18 cellular contexts compared by ENCODE assay signal in the genomic region with DNA sequence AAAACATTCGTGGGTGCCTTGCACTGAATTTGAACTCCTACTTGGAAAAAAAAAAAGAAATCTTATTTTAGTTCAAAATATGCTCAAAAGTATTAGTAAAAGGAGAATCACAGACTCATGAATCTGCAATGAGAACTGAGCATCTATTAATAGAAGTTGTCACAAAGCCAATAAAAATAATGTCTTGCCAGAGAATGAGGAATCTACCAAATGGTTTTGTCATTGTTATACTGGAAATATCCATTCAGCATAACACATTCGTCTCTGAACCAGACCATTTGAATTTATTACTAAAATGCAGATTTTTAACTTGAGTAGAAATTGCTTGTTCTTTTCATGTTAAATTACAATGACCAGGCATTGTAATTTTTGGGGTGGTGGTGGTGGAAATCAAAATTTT. TPM values are rescaled to one million over a fixed set of nuclear protein-coding genes. Genes with fewer than 3 reads are reported as not detected.
DNase-seq lines count a peak whose midpoint lies in the region; ATAC-seq and TF ChIP-seq lines count a peak whose summit lies in the region.
"Had no signal": no experiment of that assay in that cellular context is flagged by ENCODE, and none has a peak within 500 bp of the region (broad histone marks: within the 10 kb centered on the region; RNA-seq: fewer than 3 reads in every experiment).

No MANE protein-coding gene starts in this region.

- no peaks in the 10 kb centered on the region for H3K36me3 ChIP-seq in PC-3 (ENCODE audit: low read depth, low read length)

- no peak overlapping the region for H2AFZ ChIP-seq in PC-3 (ENCODE audit: low read length)

- H3K27ac ChIP-seq in PC-3 (ENCODE audit: low read length): no peak overlapping the region
- H3K27ac ChIP-seq: C4-2B, SK-N-MC, VCaP had no signal

- H3K4me2 ChIP-seq in PC-3 (ENCODE audit: low read length): no peak overlapping the region

- H3K27ac Mint-ChIP-seq in activated T-helper 2 cell treated with anti-CD3 and anti-CD28 coated beads, Interferon-gamma antibody, Interleukin-2, Interleukin-4, amounts not matched to agents 10 μg/mL and 5 μg/mL and 100 μg/mL, durations not matched to agents 14 hours and 24 hours and 36 hours: no peak overlapping the region
- H3K27ac Mint-ChIP-seq: naive thymus-derived CD4-positive, alpha-beta T cell; stimulated activated memory B cell treated with anti-CD40 and anti-IgM and Interleukin-4, amounts not matched to agents 10 μg/mL and 1 μg/mL and 100 μg/mL, for 72 hours had no signal

- H3K36me3 Mint-ChIP-seq in activated T-helper 2 cell treated with anti-CD3 and anti-CD28 coated beads, Interferon-gamma antibody, Interleukin-2, Interleukin-4, amounts not matched to agents 10 μg/mL and 5 μg/mL and 100 μg/mL, durations not matched to agents 14 hours and 24 hours and 36 hours (ENCODE audit: low read depth): no peaks in the 10 kb centered on the region
- H3K36me3 Mint-ChIP-seq: naive thymus-derived CD4-positive, alpha-beta T cell; stimulated activated memory B cell treated with anti-CD40 and anti-IgM and Interleukin-4, amounts not matched to agents 10 μg/mL and 1 μg/mL and 100 μg/mL, for 72 hours had no signal

- H3K4me1 Mint-ChIP-seq in activated T-helper 2 cell treated with anti-CD3 and anti-CD28 coated beads, Interferon-gamma antibody, Interleukin-2, Interleukin-4, amounts not matched to agents 10 μg/mL and 5 μg/mL and 100 μg/mL, durations not matched to agents 14 hours and 24 hours and 36 hours (ENCODE audit: low read depth): peaks cover 7% of the 10 kb centered on the region
- H3K4me1 Mint-ChIP-seq: stimulated activated memory B cell treated with anti-CD40 and anti-IgM and Interleukin-4, amounts not matched to agents 10 μg/mL and 1 μg/mL and 100 μg/mL, for 72 hours had no signal

- H3K79me2 ChIP-seq in PC-3 (ENCODE audit: low read length): no peaks in the 10 kb centered on the region

- no peak overlapping the region for H3K4me3 ChIP-seq in PC-3 (ENCODE audit: low read length)
- H3K4me3 ChIP-seq: dorsolateral prefrontal cortex, SK-N-MC had no signal

- no peaks in the 10 kb centered on the region for H3K9me2 ChIP-seq in PC-3 (replicated peaks; ENCODE audit: low read length)

- TF ChIP-seq CTCF in PC-3 (conservative IDR thresholded peaks at IDR 0.05; ENCODE audit: low read depth, low read length): no peak

- H3K9me3 ChIP-seq in PC-3 (ENCODE audit: low read length): no peaks in the 10 kb centered on the region

- no TSS peak for BruUV-seq in PC-3 (replicated peaks; lab: Mats Ljungman, UMichigan)

- peaks cover 9% of the 10 kb centered on the region for H3K27me3 Mint-ChIP-seq in activated T-helper 2 cell treated with anti-CD3 and anti-CD28 coated beads, Interferon-gamma antibody, Interleukin-2, Interleukin-4, amounts not matched to agents 10 μg/mL and 5 μg/mL and 100 μg/mL, durations not matched to agents 14 hours and 24 hours and 36 hours (ENCODE audit: low read depth)
- H3K27me3 Mint-ChIP-seq: stimulated activated memory B cell treated with anti-CD40 and anti-IgM and Interleukin-4, amounts not matched to agents 10 μg/mL and 1 μg/mL and 100 μg/mL, for 72 hours had no signal

- no peak for ATAC-seq in PC-3
- ATAC-seq: left colon; naive thymus-derived CD4-positive, alpha-beta T cell; stimulated activated memory B cell treated with anti-CD40 and anti-IgM and Interleukin-4, amounts not matched to agents 10 μg/mL and 1 μg/mL and 100 μg/mL, for 72 hours had no signal

- H3K9me3 Mint-ChIP-seq in activated T-helper 2 cell treated with anti-CD3 and anti-CD28 coated beads, Interferon-gamma antibody, Interleukin-2, Interleukin-4, amounts not matched to agents 10 μg/mL and 5 μg/mL and 100 μg/mL, durations not matched to agents 14 hours and 24 hours and 36 hours: no peaks in the 10 kb centered on the region
- H3K9me3 Mint-ChIP-seq: stimulated activated memory B cell treated with anti-CD40 and anti-IgM and Interleukin-4, amounts not matched to agents 10 μg/mL and 1 μg/mL and 100 μg/mL, for 72 hours had no signal

- H3F3A ChIP-seq in PC-3 (ENCODE audit: low read length, unreplicated experiment): peaks cover 16% of the 10 kb centered on the region

- no peaks in the 10 kb centered on the region for H3K27me3 ChIP-seq in PC-3 (ENCODE audit: low read length)

- H3K4me1 ChIP-seq in PC-3 (ENCODE audit: insufficient read depth, low read length): peaks cover 46% of the 10 kb centered on the region

- H3K9ac ChIP-seq in PC-3 (ENCODE audit: low read length): no peak overlapping the region

- POLR2A ChIA-PET in PC-3 (lab: Charles Lee; ENCODE audit: unreplicated experiment): no interaction called here

- CTCF ChIA-PET in PC-3 (lab: Charles Lee): no interaction called here

- no peak overlapping the region for H3K4me3 Mint-ChIP-seq in activated T-helper 2 cell treated with anti-CD3 and anti-CD28 coated beads, Interferon-gamma antibody, Interleukin-2, Interleukin-4, amounts not matched to agents 10 μg/mL and 5 μg/mL and 100 μg/mL, durations not matched to agents 14 hours and 24 hours and 36 hours (ENCODE audit: low read depth)
- H3K4me3 Mint-ChIP-seq: naive thymus-derived CD4-positive, alpha-beta T cell; stimulated activated memory B cell treated with anti-CD40 and anti-IgM and Interleukin-4, amounts not matched to agents 10 μg/mL and 1 μg/mL and 100 μg/mL, for 72 hours had no signal

- H4K20me1 ChIP-seq in PC-3 (ENCODE audit: low read length): no peaks in the 10 kb centered on the region

- DNase-seq in COLO829 (ENCODE audit: low spot score) (peak; percentile 9), PC-3 (peak; percentile 53), dermis blood vessel endothelial cell (peak; percentile 77), lung microvascular endothelial cell (ENCODE audit: low read depth in 2 of 2) (peak; percentile 87 to 89), foreskin melanocyte (no peak), NCI-H187 treated with DMSO at 0.1 percent for 48 hours (lab: John Stamatoyannopoulos, UW) (no peak)
- DNase-seq in stimulated activated CD4-positive, alpha-beta T cell treated with anti-CD3 and anti-CD28 coated beads, Interleukin-1b, Interleukin-23, amount 100 ng/mL, for 48 hours: no peak
- no peak for DNase-seq in activated T-helper 2 cell treated with anti-CD3 and anti-CD28 coated beads, Interferon-gamma antibody, Interleukin-2, Interleukin-4, amounts not matched to agents 10 μg/mL and 5 μg/mL and 100 μg/mL, durations not matched to agents 14 hours and 24 hours and 36 hours (ENCODE audit: low spot score)
- DNase-seq: activated naive CD4-positive, alpha-beta T cell treated with Interleukin-2 at 50 U/mL for 16 hours; dorsolateral prefrontal cortex; left colon; naive thymus-derived CD4-positive, alpha-beta T cell; NK-92 treated with Interleukin-12 subunit alpha and Interleukin-12 subunit beta, amount 100 ng/mL, for 24 hours; stimulated activated CD4-positive, alpha-beta T cell treated with anti-CD3 and anti-CD28 coated beads, Interleukin-4, amount 100 ng/mL, for 1 hour had no signal

- intact Hi-C loops in PC-3 (cut with micrococcal nuclease): loop anchor here (5.0 kb wide), 1 partner anchor 43 kb away; no protein-coding TSS in a partner anchor
- intact Hi-C loops in activated T-helper 2 cell treated with anti-CD3 and anti-CD28 coated beads, Interferon-gamma antibody, Interleukin-2, Interleukin-4, amounts not matched to agents 10 μg/mL and 5 μg/mL and 100 μg/mL, durations not matched to agents 14 hours and 24 hours and 36 hours (cut with micrococcal nuclease): no loop called here

RNA-seq across cellular contexts. Expression of a gene that starts 11.6 kb away (rescaled TPM):
- total RNA-seq in PC-3 (2014; rRNA removed): 0.46 and 0.66 TPM in 2 replicates
- total RNA-seq in dermis blood vessel endothelial cell: 135 and 169 TPM in 2 replicates
- total RNA-seq in lung microvascular endothelial cell: 83.7 and 112 TPM in 2 replicates
- not detected in 2 replicates for total RNA-seq in activated T-helper 2 cell treated with anti-CD3 and anti-CD28 coated beads, Interferon-gamma antibody, Interleukin-2, Interleukin-4, amounts not matched to agents 10 μg/mL and 5 μg/mL and 100 μg/mL, durations not matched to agents 14 hours and 24 hours and 36 hours

Comparison
In these comparisons a context has a peak if more than half of its experiments do, and no peak if none do; other contexts are left out.
1. DNase-seq: peak in COLO829 (single experiment), PC-3 (single experiment), dermis blood vessel endothelial cell (single experiment) and lung microvascular endothelial cell (2 of 2); none in stimulated activated CD4-positive, alpha-beta T cell treated with anti-CD3 and anti-CD28 coated beads, Interleukin-1b, Interleukin-23, amount 100 ng/mL, for 48 hours (single experiment), foreskin melanocyte (single experiment), activated T-helper 2 cell treated with anti-CD3 and anti-CD28 coated beads, Interferon-gamma antibody, Interleukin-2, Interleukin-4, amounts not matched to agents 10 μg/mL and 5 μg/mL and 100 μg/mL, durations not matched to agents 14 hours and 24 hours and 36 hours (single experiment) and NCI-H187 treated with DMSO at 0.1 percent for 48 hours (single experiment).
2. RNA of a gene that starts 11.6 kb away (total RNA-seq): 135 to 169 TPM in dermis blood vessel endothelial cell and 83.7 to 112 TPM in lung microvascular endothelial cell; 0.46 to 0.66 TPM in PC-3 and not detected in activated T-helper 2 cell treated with anti-CD3 and anti-CD28 coated beads, Interferon-gamma antibody, Interleukin-2, Interleukin-4, amounts not matched to agents 10 μg/mL and 5 μg/mL and 100 μg/mL, durations not matched to agents 14 hours and 24 hours and 36 hours; every median in the first group is over 10 times any median in the second.